1 cellular context compared by ENCODE assay signal in the genomic region with DNA sequence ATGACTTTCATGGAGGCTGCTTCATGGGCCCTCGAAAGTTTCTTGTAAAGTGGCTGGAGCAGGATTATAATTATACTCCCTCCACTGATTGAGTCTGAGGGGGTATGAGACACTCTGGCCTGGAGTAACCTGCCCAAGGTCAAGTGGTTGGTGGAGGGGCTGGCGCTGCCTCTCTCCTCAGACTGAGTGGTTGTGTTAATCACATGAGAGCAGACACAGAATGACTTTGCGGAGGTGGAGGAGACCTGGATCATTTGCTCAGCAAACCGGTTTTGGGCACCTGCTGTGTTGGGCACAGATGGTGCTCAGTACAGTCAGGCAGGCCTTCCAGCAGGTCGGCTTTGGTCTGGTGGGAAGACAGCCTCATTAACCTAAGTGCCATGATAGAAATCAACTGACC.
TF ChIP-seq lines count a peak whose summit lies in the region.

No MANE protein-coding gene starts in this region.

TF ChIP-seq in HepG2, 621 proteins besides CTCF, POLR2A, EP300 and RAD21:
- TF ChIP-seq SP4 (CRISPR knock-in tag; IDR thresholded peaks at IDR 0.05) (no peak), ZBTB33 (CRISPR knock-in tag; IDR thresholded peaks at IDR 0.05) (no peak), ZFP36 (IDR thresholded peaks at IDR 0.05; ENCODE audit: borderline replicate concordance, low read depth, low read length, partially characterized antibody) (no peak), ZNF770 (CRISPR knock-in tag; IDR thresholded peaks at IDR 0.05) (no peak), HNF4A (CRISPR knock-in tag; IDR thresholded peaks at IDR 0.05) (no peak), FOXM1 (CRISPR knock-in tag; IDR thresholded peaks at IDR 0.05) (no peak), MED13 (CRISPR knock-in tag; IDR thresholded peaks at IDR 0.05) (no peak), ZNF274 (CRISPR knock-in tag; IDR thresholded peaks at IDR 0.05) (no peak), FOXA3 (CRISPR knock-in tag; IDR thresholded peaks at IDR 0.05) (no peak), ZNF33A (CRISPR knock-in tag; IDR thresholded peaks at IDR 0.05; ENCODE audit: borderline replicate concordance) (no peak)
